1 cellular context compared by ENCODE assay signal in the genomic region with DNA sequence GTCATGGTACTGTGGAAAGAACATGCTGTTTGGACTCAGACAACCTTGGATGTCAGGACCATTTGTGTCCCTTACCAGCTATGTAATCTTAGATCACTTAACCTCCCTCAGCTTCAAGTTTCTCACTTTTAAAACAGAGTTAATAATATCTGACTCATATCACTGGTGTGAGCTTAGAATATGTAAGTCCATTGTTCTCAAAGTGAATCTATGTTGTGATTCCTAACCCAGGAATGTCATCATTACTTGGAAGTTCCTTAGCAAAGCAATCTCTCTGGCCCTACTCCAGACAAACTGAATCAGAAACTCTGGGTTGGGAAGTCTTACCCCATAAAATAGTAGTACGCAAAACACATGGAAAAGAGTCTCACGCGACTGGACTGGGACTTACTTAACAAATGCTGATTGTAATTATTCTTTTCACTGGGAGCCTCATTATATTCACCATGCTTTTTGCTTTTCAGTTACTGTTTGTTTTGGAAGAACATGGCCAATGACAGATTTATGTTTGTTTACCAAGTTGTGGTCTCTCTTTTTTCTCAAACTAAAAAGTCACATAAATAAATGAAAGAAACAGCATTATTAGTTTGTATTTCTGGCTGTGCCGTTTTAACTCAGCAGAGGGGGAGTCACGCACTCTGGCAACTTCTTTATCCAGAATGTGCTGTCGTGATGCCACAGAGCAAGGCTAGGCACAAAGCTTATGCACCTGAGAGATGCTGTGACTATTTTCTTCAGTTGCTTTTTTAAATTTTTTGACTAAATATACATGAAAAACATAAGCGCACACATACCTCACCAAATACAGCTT.
TF ChIP-seq lines count a peak whose summit lies in the region.

No MANE protein-coding gene starts in this region.

TF ChIP-seq in IMR-90, 13 proteins besides CTCF, POLR2A, EP300 and RAD21:
- TF ChIP-seq MAZ (IDR thresholded peaks at IDR 0.05; ENCODE audit: borderline replicate concordance, low read depth, low read length), result no peak
- TF ChIP-seq RFX5 (IDR thresholded peaks at IDR 0.05; ENCODE audit: low read depth, low read length), result no peak
- no peak for TF ChIP-seq CHD1 (IDR thresholded peaks at IDR 0.05; ENCODE audit: low read depth, low read length)
- peak; percentile 54 for TF ChIP-seq FOS (IDR thresholded peaks at IDR 0.05; ENCODE audit: low read depth, low read length)
- TF ChIP-seq ELK1 (IDR thresholded peaks at IDR 0.05; ENCODE audit: borderline replicate concordance, low read depth, low read length), result no peak
- no peak for TF ChIP-seq USF2 (IDR thresholded peaks at IDR 0.05; ENCODE audit: low read depth, low read length)
- 0 out of 2 replicates have a peak, but pooled peaks have one; percentile 18 for TF ChIP-seq MXI1 (IDR thresholded peaks at IDR 0.05; ENCODE audit: borderline replicate concordance, low read depth, low read length)
- peak; percentile 82 for TF ChIP-seq CEBPB (IDR thresholded peaks at IDR 0.05; ENCODE audit: low read depth, low read length)
- peak; percentile 34; the same call in 1 of the 2 replicates for TF ChIP-seq MAFK (IDR thresholded peaks at IDR 0.05; ENCODE audit: low read depth, low read length)
- TF ChIP-seq BHLHE40 (IDR thresholded peaks at IDR 0.05; ENCODE audit: low read depth, low read length), result peak; percentile 91
